9 cellular contexts compared by ENCODE assay signal in genomic region chr10:133356953-133357292, GRCh38. TPM values are rescaled to one million over a fixed set of nuclear protein-coding genes. Genes with fewer than 3 reads are reported as not detected.
A peak's percentile ranks its signal among the peaks of the same experiment; 100 is the strongest.
DNase-seq lines count a peak whose midpoint lies in the region; ATAC-seq, FAIRE-seq and TF ChIP-seq lines count a peak whose summit lies in the region.
"Had no signal": no experiment of that assay in that cellular context is flagged by ENCODE, and none has a peak within 500 bp of the region (broad histone marks: within the 10 kb centered on the region; RNA-seq: fewer than 3 reads in every experiment).

No MANE protein-coding gene starts in this region.

- H3K4me1 Mint-ChIP-seq in activated CD8-positive, alpha-beta memory T cell treated with anti-CD3 and anti-CD28 coated beads, Interleukin-2, amount 10 ng/mL, durations not matched to agents 7 days and 5 days: peaks cover 9% of the 10 kb centered on the region
- peaks cover 10% of the 10 kb centered on the region for H3K4me1 Mint-ChIP-seq in activated naive CD8-positive, alpha-beta T cell treated with anti-CD3 and anti-CD28 coated beads, Interleukin-2, amount 50 U/mL, for 24 hours

- TF ChIP-seq EP300 in HepG2 (IDR thresholded peaks at IDR 0.05; ENCODE audit: low read depth in 2 of 2, low read length in 2 of 2): no peak
- TF ChIP-seq EP300 in HepG2 (CRISPR knock-in tag; IDR thresholded peaks at IDR 0.05; ENCODE audit: borderline replicate concordance): no peak

- peak overlapping the region; percentile 62 for H3K4me3 Mint-ChIP-seq in activated CD8-positive, alpha-beta memory T cell treated with anti-CD3 and anti-CD28 coated beads, Interleukin-2, amount 10 ng/mL, durations not matched to agents 7 days and 5 days
- H3K4me3 Mint-ChIP-seq in activated naive CD8-positive, alpha-beta T cell treated with anti-CD3 and anti-CD28 coated beads, Interleukin-2, amount 50 U/mL, for 24 hours: peak overlapping the region; percentile 78

- peak overlapping the region; percentile 98 for H3K4me2 ChIP-seq in HepG2 (ENCODE audit: low read depth, low read length)

- peaks cover 11% of the 10 kb centered on the region; the same call in 1 of the 2 replicates for H4K20me1 ChIP-seq in HepG2 (ENCODE audit: insufficient read depth, low read length)

- H3K27me3 ChIP-seq in HepG2 (ENCODE audit: control insufficient read depth in 1 of 2, insufficient read depth in 2 of 2, low read length in 2 of 2) (no peaks in the 10 kb centered on the region), thoracic aorta (replicated peaks; ENCODE audit: insufficient read depth) (no peaks in the 10 kb centered on the region)

- POLR2A ChIA-PET in HepG2 (lab: Yijun Ruan, JAX): interaction anchor here (1.0 to 5.8 kb wide), 9 partner anchors 9 to 63 kb away, joined by 3 to 124 read pairs (median 9); partner anchors contain the start of genes ECHS1, PAOX and PRAP1

- TF ChIP-seq POLR2A in HepG2 (IDR thresholded peaks at IDR 0.05; ENCODE audit: insufficient read depth in 1 of 2, low read depth in 2 of 2, low read length in 2 of 2) (no peak), GM12891 (IDR thresholded peaks at IDR 0.05; ENCODE audit: low read depth, low read length) (no peak)

- no peak for ATAC-seq in activated CD8-positive, alpha-beta memory T cell treated with anti-CD3 and anti-CD28 coated beads, Interleukin-2, amount 10 ng/mL, durations not matched to agents 7 days and 5 days
- ATAC-seq in activated naive CD8-positive, alpha-beta T cell treated with anti-CD3 and anti-CD28 coated beads, Interleukin-2, amount 50 U/mL, for 24 hours: peak; percentile 5
- ATAC-seq in HepG2 (peak; percentile 1), thoracic aorta (ENCODE audit: insufficient number of reproducible peaks, low FRiP score, low read depth) (no peak)

- H3K4me3 ChIP-seq in HepG2 (replicated peaks in 1 of 3; ENCODE audit: insufficient read depth in 1 of 3, low read depth in 2 of 3, low read length in 3 of 3) (peak overlapping the region; percentile 72 to 90 (median 86)), thoracic aorta (peak overlapping the region; percentile 81)

- peak overlapping the region; percentile 93 for H3K27ac ChIP-seq in HepG2 (ENCODE audit: extremely low read length, insufficient read depth, low read length)
- H3K27ac ChIP-seq in thoracic aorta: no peak overlapping the region

- H3K36me3 ChIP-seq in HepG2 (replicated peaks in 1 of 2; ENCODE audit: control insufficient read depth in 1 of 2, insufficient read depth in 2 of 2, low read length in 2 of 2) (peaks cover 5 to 17% of the 10 kb centered on the region in 2 experiments; a peak in 4 of 5 replicates), thoracic aorta (no peaks in the 10 kb centered on the region)

- intact Hi-C loops in HepG2 (cut with micrococcal nuclease; ENCODE audit: unreplicated experiment): no loop called here

- CTCF ChIA-PET in activated CD8-positive, alpha-beta memory T cell treated with anti-CD3 and anti-CD28 coated beads, Interleukin-2, amount 10 ng/mL, durations not matched to agents 7 days and 5 days (lab: Charles Lee): interaction anchor here (1.1 to 1.5 kb wide), 4 partner anchors 27 to 82 kb away, joined by 3 to 7 read pairs (median 3); no protein-coding TSS in a partner anchor
- CTCF ChIA-PET in HepG2 (lab: Yijun Ruan, JAX; ENCODE audit: low intra/inter-chr PET ratio, low total read pairs): no interaction called here

- no peak for FAIRE-seq in HepG2 (lab: Jason Lieb, UNC)
- no peak for FAIRE-seq in GM12891 (lab: Jason Lieb, UNC)

- WGBS in HepG2 (ENCODE audit: low lambda C conversion rate): 6% methylated on average over 2 of the region's 17 CpGs

- no TSS peak for BruUV-seq in HepG2 (replicated peaks; lab: Mats Ljungman, UMichigan)

- TF ChIP-seq RAD21 in HepG2 (CRISPR knock-in tag; IDR thresholded peaks at IDR 0.05): no peak

- H3K9me3 Mint-ChIP-seq in activated CD8-positive, alpha-beta memory T cell treated with anti-CD3 and anti-CD28 coated beads, Interleukin-2, amount 10 ng/mL, durations not matched to agents 7 days and 5 days (ENCODE audit: low read depth): no peaks in the 10 kb centered on the region
- no peaks in the 10 kb centered on the region for H3K9me3 Mint-ChIP-seq in activated naive CD8-positive, alpha-beta T cell treated with anti-CD3 and anti-CD28 coated beads, Interleukin-2, amount 50 U/mL, for 24 hours

- DNase-seq in activated CD8-positive, alpha-beta memory T cell treated with anti-CD3 and anti-CD28 coated beads, Interleukin-2, amount 10 ng/mL, durations not matched to agents 7 days and 5 days: no peak
- DNase-seq in activated CD8-positive, alpha-beta memory T cell treated with anti-CD3 and anti-CD28 coated beads, Interleukin-2, amount 50 U/mL, for 48 hours: no peak
- no peak for DNase-seq in activated naive CD8-positive, alpha-beta T cell treated with anti-CD3 and anti-CD28 coated beads, Interleukin-2, amount 50 U/mL, for 24 hours
- DNase-seq in HepG2 (ENCODE audit: low spot score): no peak
- no peak for DNase-seq in thoracic aorta (ENCODE audit: low spot score)
- DNase-seq in NCI-H146 (lab: John Stamatoyannopoulos, UW): no peak
- no peak for DNase-seq in OCI-M1 (lab: John Stamatoyannopoulos, UW)
- no peak for DNase-seq in GM12891 (ENCODE audit: insufficient read length, low spot score)
- DNase-seq: DMS79 had no signal

- H3K36me3 Mint-ChIP-seq in activated CD8-positive, alpha-beta memory T cell treated with anti-CD3 and anti-CD28 coated beads, Interleukin-2, amount 10 ng/mL, durations not matched to agents 7 days and 5 days: peaks cover 1% of the 10 kb centered on the region
- peaks cover 2% of the 10 kb centered on the region for H3K36me3 Mint-ChIP-seq in activated naive CD8-positive, alpha-beta T cell treated with anti-CD3 and anti-CD28 coated beads, Interleukin-2, amount 50 U/mL, for 24 hours (ENCODE audit: low read depth)

- H3K79me2 ChIP-seq in HepG2 (ENCODE audit: insufficient read depth, low read length): peaks cover 12% of the 10 kb centered on the region

- H3K4me1 ChIP-seq in HepG2 (ENCODE audit: insufficient read depth, low read length) (peaks cover 38% of the 10 kb centered on the region), thoracic aorta (ENCODE audit: control insufficient read depth in 1 of 2, low read depth in 2 of 2) (peaks cover 3 to 21% of the 10 kb centered on the region in 2 donors)

- H2AFZ ChIP-seq in HepG2 (ENCODE audit: low read length): no peak overlapping the region

- in situ Hi-C loops in HepG2 (cut with HindIII; ENCODE audit: extremely low pct_ligation_motif_present, low pct_unique_long_range_greater_than_20kb): no loop called here

- H3K9me3 ChIP-seq in HepG2 (ENCODE audit: low read length) (no peaks in the 10 kb centered on the region), thoracic aorta (no peaks in the 10 kb centered on the region)

- H3K27me3 Mint-ChIP-seq in activated CD8-positive, alpha-beta memory T cell treated with anti-CD3 and anti-CD28 coated beads, Interleukin-2, amount 10 ng/mL, durations not matched to agents 7 days and 5 days: no peaks in the 10 kb centered on the region
- no peaks in the 10 kb centered on the region for H3K27me3 Mint-ChIP-seq in activated naive CD8-positive, alpha-beta T cell treated with anti-CD3 and anti-CD28 coated beads, Interleukin-2, amount 50 U/mL, for 24 hours

- TF ChIP-seq CTCF in HepG2 (CRISPR knock-in tag; IDR thresholded peaks at IDR 0.05): no peak
- no peak for TF ChIP-seq CTCF in thoracic aorta (IDR thresholded peaks at IDR 0.05)

- H3K9ac ChIP-seq in HepG2 (ENCODE audit: insufficient read depth, low read depth, low read length): peak overlapping the region; percentile 92

- H3K27ac Mint-ChIP-seq in activated CD8-positive, alpha-beta memory T cell treated with anti-CD3 and anti-CD28 coated beads, Interleukin-2, amount 10 ng/mL, durations not matched to agents 7 days and 5 days: no peak overlapping the region
- H3K27ac Mint-ChIP-seq in activated naive CD8-positive, alpha-beta T cell treated with anti-CD3 and anti-CD28 coated beads, Interleukin-2, amount 50 U/mL, for 24 hours: no peak overlapping the region

RNA-seq across cellular contexts. Expression of gene FUOM, which starts 0.9 kb away (rescaled TPM):
- total RNA-seq in activated CD8-positive, alpha-beta memory T cell treated with anti-CD3 and anti-CD28 coated beads, Interleukin-2, amount 10 ng/mL, durations not matched to agents 7 days and 5 days: 10 to 100 TPM in 1 of 2 experiments, 1 to 10 TPM in 1; 9.1 to 13.1 TPM
- 60.4 and 64.2 TPM in 2 replicates for total RNA-seq in HepG2 (2016; rRNA removed; fragmentation: Illumina TruSeq; extraction: Trizol)
- 57.8 and 71.7 TPM in 2 replicates for total RNA-seq in HepG2 (2016; cell fraction: cytosol; rRNA removed; fragmentation: Illumina TruSeq; extraction: Trizol; ENCODE audit: low read depth)
- total RNA-seq in HepG2 (2016; cell fraction: insoluble cytoplasmic fraction; rRNA removed; fragmentation: Illumina TruSeq; extraction: Trizol): 67.9 and 76.3 TPM in 2 replicates
- 58.7 and 70.4 TPM in 2 replicates for total RNA-seq in HepG2 (2016; cell fraction: membrane; rRNA removed; fragmentation: Illumina TruSeq; extraction: Trizol)
- total RNA-seq in HepG2 (2016; cell fraction: nucleus; rRNA removed; fragmentation: Illumina TruSeq; extraction: Trizol): 36.8 and 40.4 TPM in 2 replicates
- polyA plus RNA-seq in HepG2 (2011; rRNA removed): 27.5 and 29.3 TPM in 2 replicates
- polyA plus RNA-seq in HepG2 (2011; cell fraction: cytosol; rRNA removed): 32.4 and 52.6 TPM in 2 replicates
- polyA plus RNA-seq in HepG2 (2011; cell fraction: nucleus; rRNA removed): 38.8 and 43.2 TPM in 2 replicates
- 14.1 and 20.9 TPM in 2 replicates for polyA plus RNA-seq in HepG2 (2012)
- 45.1 and 62.7 TPM in 2 replicates for polyA plus RNA-seq in HepG2 (2016; cell fraction: cytosol; fragmentation: Illumina TruSeq; extraction: Trizol; ENCODE audit: low read depth)
- polyA plus RNA-seq in HepG2 (2016; cell fraction: insoluble cytoplasmic fraction; fragmentation: Illumina TruSeq; extraction: Trizol; ENCODE audit: low read depth): 61.9 and 62.9 TPM in 2 replicates
- 48.7 and 50.0 TPM in 2 replicates for polyA plus RNA-seq in HepG2 (2016; cell fraction: membrane; fragmentation: Illumina TruSeq; extraction: Trizol; ENCODE audit: low read depth)
- polyA plus RNA-seq in HepG2 (2016; cell fraction: nucleus; fragmentation: Illumina TruSeq; extraction: Trizol; ENCODE audit: insufficient read depth, low read depth): 39.1 and 50.6 TPM in 2 replicates
- polyA minus RNA-seq in HepG2 (2011; rRNA and poly(A)+ RNA removed; ENCODE audit: low replicate concordance): 5.1 and 15.7 TPM in 2 replicates
- polyA minus RNA-seq in HepG2 (2011; cell fraction: cytosol; rRNA and poly(A)+ RNA removed): 4.8 and 6.5 TPM in 2 replicates
- polyA minus RNA-seq in HepG2 (2011; cell fraction: nucleus; rRNA and poly(A)+ RNA removed): 34.6 and 37.3 TPM in 2 replicates
- 10 to 100 TPM; 13.1 to 26.1 TPM for total RNA-seq in thoracic aorta
- 15.4 TPM for polyA plus RNA-seq in GM12891 (2012; ENCODE audit: low read depth, missing spikeins)

RNA-seq across cellular contexts. Expression of gene PRAP1, which starts 9.8 kb away (rescaled TPM):
- not detected for total RNA-seq in activated CD8-positive, alpha-beta memory T cell treated with anti-CD3 and anti-CD28 coated beads, Interleukin-2, amount 10 ng/mL, durations not matched to agents 7 days and 5 days
- 22.4 and 48.2 TPM in 2 replicates for total RNA-seq in HepG2 (2016; rRNA removed; fragmentation: Illumina TruSeq; extraction: Trizol)
- total RNA-seq in HepG2 (2016; cell fraction: cytosol; rRNA removed; fragmentation: Illumina TruSeq; extraction: Trizol; ENCODE audit: low read depth): 14.5 and 19.5 TPM in 2 replicates
- total RNA-seq in HepG2 (2016; cell fraction: insoluble cytoplasmic fraction; rRNA removed; fragmentation: Illumina TruSeq; extraction: Trizol): 19.1 and 44.0 TPM in 2 replicates
- total RNA-seq in HepG2 (2016; cell fraction: membrane; rRNA removed; fragmentation: Illumina TruSeq; extraction: Trizol): 12.8 and 15.9 TPM in 2 replicates
- 39.5 and 48.3 TPM in 2 replicates for total RNA-seq in HepG2 (2016; cell fraction: nucleus; rRNA removed; fragmentation: Illumina TruSeq; extraction: Trizol)
- 20.8 and 26.7 TPM in 2 replicates for polyA plus RNA-seq in HepG2 (2011; rRNA removed)
- polyA plus RNA-seq in HepG2 (2011; cell fraction: cytosol; rRNA removed): 32.8 and 46.2 TPM in 2 replicates
- 13.6 and 16.7 TPM in 2 replicates for polyA plus RNA-seq in HepG2 (2011; cell fraction: nucleus; rRNA removed)
- polyA plus RNA-seq in HepG2 (2012): 18.3 and 22.2 TPM in 2 replicates
- 25.2 and 25.3 TPM in 2 replicates for polyA plus RNA-seq in HepG2 (2016; cell fraction: cytosol; fragmentation: Illumina TruSeq; extraction: Trizol; ENCODE audit: low read depth)
- 31.2 and 35.2 TPM in 2 replicates for polyA plus RNA-seq in HepG2 (2016; cell fraction: insoluble cytoplasmic fraction; fragmentation: Illumina TruSeq; extraction: Trizol; ENCODE audit: low read depth)
- 21.3 and 23.0 TPM in 2 replicates for polyA plus RNA-seq in HepG2 (2016; cell fraction: membrane; fragmentation: Illumina TruSeq; extraction: Trizol; ENCODE audit: low read depth)
- polyA plus RNA-seq in HepG2 (2016; cell fraction: nucleus; fragmentation: Illumina TruSeq; extraction: Trizol; ENCODE audit: insufficient read depth, low read depth): 99.8 and 108 TPM in 2 replicates
- 11.2 TPM in 1 of 2 replicates, not detected in the other for polyA minus RNA-seq in HepG2 (2011; rRNA and poly(A)+ RNA removed; ENCODE audit: low replicate concordance)
- 7.7 and 10.1 TPM in 2 replicates for polyA minus RNA-seq in HepG2 (2011; cell fraction: cytosol; rRNA and poly(A)+ RNA removed)
- 2.6 and 4.7 TPM in 2 replicates for polyA minus RNA-seq in HepG2 (2011; cell fraction: nucleus; rRNA and poly(A)+ RNA removed)
- not detected for total RNA-seq in thoracic aorta
- polyA plus RNA-seq in GM12891 (2012; ENCODE audit: low read depth, missing spikeins): not detected

RNA-seq across cellular contexts. Expression of gene ECHS1, which starts 16.2 kb away (rescaled TPM):
- 10 to 100 TPM; 34.0 to 50.2 TPM for total RNA-seq in activated CD8-positive, alpha-beta memory T cell treated with anti-CD3 and anti-CD28 coated beads, Interleukin-2, amount 10 ng/mL, durations not matched to agents 7 days and 5 days
- total RNA-seq in HepG2 (2016; rRNA removed; fragmentation: Illumina TruSeq; extraction: Trizol) (195 and 233 TPM in 2 replicates), thoracic aorta (10 to 100 TPM; 27.5 to 64.6 TPM)
- total RNA-seq in HepG2 (2016; cell fraction: cytosol; rRNA removed; fragmentation: Illumina TruSeq; extraction: Trizol; ENCODE audit: low read depth): 58.3 and 60.5 TPM in 2 replicates
- total RNA-seq in HepG2 (2016; cell fraction: insoluble cytoplasmic fraction; rRNA removed; fragmentation: Illumina TruSeq; extraction: Trizol): 200 and 225 TPM in 2 replicates
- total RNA-seq in HepG2 (2016; cell fraction: membrane; rRNA removed; fragmentation: Illumina TruSeq; extraction: Trizol): 81.4 and 88.8 TPM in 2 replicates
- total RNA-seq in HepG2 (2016; cell fraction: nucleus; rRNA removed; fragmentation: Illumina TruSeq; extraction: Trizol): 65.2 and 65.6 TPM in 2 replicates
- polyA plus RNA-seq in HepG2 (2011; rRNA removed): 26.4 and 32.7 TPM in 2 replicates
- 39.1 and 41.3 TPM in 2 replicates for polyA plus RNA-seq in HepG2 (2011; cell fraction: cytosol; rRNA removed)
- polyA plus RNA-seq in HepG2 (2011; cell fraction: nucleus; rRNA removed): 37.3 and 39.0 TPM in 2 replicates
- polyA plus RNA-seq in HepG2 (2012): 79.9 and 84.4 TPM in 2 replicates
- polyA plus RNA-seq in HepG2 (2016; cell fraction: cytosol; fragmentation: Illumina TruSeq; extraction: Trizol; ENCODE audit: low read depth): 60.4 and 63.0 TPM in 2 replicates
- polyA plus RNA-seq in HepG2 (2016; cell fraction: insoluble cytoplasmic fraction; fragmentation: Illumina TruSeq; extraction: Trizol; ENCODE audit: low read depth): 218 and 228 TPM in 2 replicates
- 63.2 and 68.6 TPM in 2 replicates for polyA plus RNA-seq in HepG2 (2016; cell fraction: membrane; fragmentation: Illumina TruSeq; extraction: Trizol; ENCODE audit: low read depth)
- polyA plus RNA-seq in HepG2 (2016; cell fraction: nucleus; fragmentation: Illumina TruSeq; extraction: Trizol; ENCODE audit: insufficient read depth, low read depth): 101 and 107 TPM in 2 replicates
- 32.0 and 52.6 TPM in 2 replicates for polyA minus RNA-seq in HepG2 (2011; rRNA and poly(A)+ RNA removed; ENCODE audit: low replicate concordance)
- 27.8 and 30.0 TPM in 2 replicates for polyA minus RNA-seq in HepG2 (2011; cell fraction: cytosol; rRNA and poly(A)+ RNA removed)
- 8.9 and 9.3 TPM in 2 replicates for polyA minus RNA-seq in HepG2 (2011; cell fraction: nucleus; rRNA and poly(A)+ RNA removed)
- polyA plus RNA-seq in GM12891 (2012; ENCODE audit: low read depth, missing spikeins): 71.8 TPM

RNA-seq across cellular contexts. Expression of gene CALY, which starts 20.2 kb away (rescaled TPM):
- not detected for total RNA-seq in activated CD8-positive, alpha-beta memory T cell treated with anti-CD3 and anti-CD28 coated beads, Interleukin-2, amount 10 ng/mL, durations not matched to agents 7 days and 5 days
- total RNA-seq in HepG2 (2016; rRNA removed; fragmentation: Illumina TruSeq; extraction: Trizol) (not detected in 2 replicates), thoracic aorta (not detected)
- total RNA-seq in HepG2 (2016; cell fraction: cytosol; rRNA removed; fragmentation: Illumina TruSeq; extraction: Trizol; ENCODE audit: low read depth): not detected in 2 replicates
- not detected in 2 replicates for total RNA-seq in HepG2 (2016; cell fraction: insoluble cytoplasmic fraction; rRNA removed; fragmentation: Illumina TruSeq; extraction: Trizol)
- total RNA-seq in HepG2 (2016; cell fraction: membrane; rRNA removed; fragmentation: Illumina TruSeq; extraction: Trizol): not detected in 2 replicates
- not detected in 2 replicates for total RNA-seq in HepG2 (2016; cell fraction: nucleus; rRNA removed; fragmentation: Illumina TruSeq; extraction: Trizol)
- 0.08 and 0.21 TPM in 2 replicates for polyA plus RNA-seq in HepG2 (2011; rRNA removed)
- 0.12 and 0.31 TPM in 2 replicates for polyA plus RNA-seq in HepG2 (2011; cell fraction: cytosol; rRNA removed)
- 0.50 and 0.55 TPM in 2 replicates for polyA plus RNA-seq in HepG2 (2011; cell fraction: nucleus; rRNA removed)
- polyA plus RNA-seq in HepG2 (2012): 0.23 and 0.35 TPM in 2 replicates
- polyA plus RNA-seq in HepG2 (2016; cell fraction: cytosol; fragmentation: Illumina TruSeq; extraction: Trizol; ENCODE audit: low read depth): not detected in 2 replicates
- not detected in 2 replicates for polyA plus RNA-seq in HepG2 (2016; cell fraction: insoluble cytoplasmic fraction; fragmentation: Illumina TruSeq; extraction: Trizol; ENCODE audit: low read depth)
- polyA plus RNA-seq in HepG2 (2016; cell fraction: membrane; fragmentation: Illumina TruSeq; extraction: Trizol; ENCODE audit: low read depth): not detected in 2 replicates
- polyA plus RNA-seq in HepG2 (2016; cell fraction: nucleus; fragmentation: Illumina TruSeq; extraction: Trizol; ENCODE audit: insufficient read depth, low read depth): not detected in 2 replicates
- polyA minus RNA-seq in HepG2 (2011; rRNA and poly(A)+ RNA removed; ENCODE audit: low replicate concordance): 0.12 TPM in 1 of 2 replicates, not detected in the other
- polyA minus RNA-seq in HepG2 (2011; cell fraction: cytosol; rRNA and poly(A)+ RNA removed): not detected in 2 replicates
- not detected in 2 replicates for polyA minus RNA-seq in HepG2 (2011; cell fraction: nucleus; rRNA and poly(A)+ RNA removed)
- polyA plus RNA-seq in GM12891 (2012; ENCODE audit: low read depth, missing spikeins): not detected

RNA-seq across cellular contexts. Expression of gene PAOX, which starts 22.1 kb away (rescaled TPM):
- total RNA-seq in activated CD8-positive, alpha-beta memory T cell treated with anti-CD3 and anti-CD28 coated beads, Interleukin-2, amount 10 ng/mL, durations not matched to agents 7 days and 5 days: 1 to 10 TPM; 5.6 to 6.0 TPM
- 0.49 and 0.52 TPM in 2 replicates for total RNA-seq in HepG2 (2016; rRNA removed; fragmentation: Illumina TruSeq; extraction: Trizol)
- total RNA-seq in HepG2 (2016; cell fraction: cytosol; rRNA removed; fragmentation: Illumina TruSeq; extraction: Trizol; ENCODE audit: low read depth): not detected in 2 replicates
- total RNA-seq in HepG2 (2016; cell fraction: insoluble cytoplasmic fraction; rRNA removed; fragmentation: Illumina TruSeq; extraction: Trizol): 0.49 and 0.54 TPM in 2 replicates
- total RNA-seq in HepG2 (2016; cell fraction: membrane; rRNA removed; fragmentation: Illumina TruSeq; extraction: Trizol): 0.12 TPM in 1 of 2 replicates, not detected in the other
- total RNA-seq in HepG2 (2016; cell fraction: nucleus; rRNA removed; fragmentation: Illumina TruSeq; extraction: Trizol): 0.41 and 0.78 TPM in 2 replicates
- 0.77 and 1.1 TPM in 2 replicates for polyA plus RNA-seq in HepG2 (2011; rRNA removed)
- polyA plus RNA-seq in HepG2 (2011; cell fraction: cytosol; rRNA removed): 0.56 and 0.72 TPM in 2 replicates
- polyA plus RNA-seq in HepG2 (2011; cell fraction: nucleus; rRNA removed): 3.9 and 4.7 TPM in 2 replicates
- 1.2 and 1.4 TPM in 2 replicates for polyA plus RNA-seq in HepG2 (2012)
- 0.16 TPM in 2 replicates for polyA plus RNA-seq in HepG2 (2016; cell fraction: cytosol; fragmentation: Illumina TruSeq; extraction: Trizol; ENCODE audit: low read depth)
- polyA plus RNA-seq in HepG2 (2016; cell fraction: insoluble cytoplasmic fraction; fragmentation: Illumina TruSeq; extraction: Trizol; ENCODE audit: low read depth): 0.50 and 0.56 TPM in 2 replicates
- polyA plus RNA-seq in HepG2 (2016; cell fraction: membrane; fragmentation: Illumina TruSeq; extraction: Trizol; ENCODE audit: low read depth): 0.11 TPM in 1 of 2 replicates, not detected in the other
- polyA plus RNA-seq in HepG2 (2016; cell fraction: nucleus; fragmentation: Illumina TruSeq; extraction: Trizol; ENCODE audit: insufficient read depth, low read depth): 2.0 and 2.2 TPM in 2 replicates
- 1.7 TPM in 1 of 2 replicates, not detected in the other for polyA minus RNA-seq in HepG2 (2011; rRNA and poly(A)+ RNA removed; ENCODE audit: low replicate concordance)
- not detected in 2 replicates for polyA minus RNA-seq in HepG2 (2011; cell fraction: cytosol; rRNA and poly(A)+ RNA removed)
- polyA minus RNA-seq in HepG2 (2011; cell fraction: nucleus; rRNA and poly(A)+ RNA removed): 0.99 and 1.2 TPM in 2 replicates
- 1 to 10 TPM; 7.0 to 9.1 TPM for total RNA-seq in thoracic aorta
- 5.3 TPM for polyA plus RNA-seq in GM12891 (2012; ENCODE audit: low read depth, missing spikeins)

Comparison
In these comparisons a context has a peak if more than half of its experiments do, and no peak if none do; other contexts are left out.
1. ATAC-seq: peak in activated naive CD8-positive, alpha-beta T cell treated with anti-CD3 and anti-CD28 coated beads, Interleukin-2, amount 50 U/mL, for 24 hours (single experiment) and HepG2 (single experiment); none in activated CD8-positive, alpha-beta memory T cell treated with anti-CD3 and anti-CD28 coated beads, Interleukin-2, amount 10 ng/mL, durations not matched to agents 7 days and 5 days (single experiment) and thoracic aorta (single experiment).
2. RNA of gene PRAP1, which starts 9.8 kb away (total RNA-seq): 12.8 to 48.3 TPM in HepG2; not detected in activated CD8-positive, alpha-beta memory T cell treated with anti-CD3 and anti-CD28 coated beads, Interleukin-2, amount 10 ng/mL, durations not matched to agents 7 days and 5 days and not detected in thoracic aorta; every median in the first group is over 10 times any median in the second.